ENCODE assay signal across 9 cellular contexts in the genomic region with DNA sequence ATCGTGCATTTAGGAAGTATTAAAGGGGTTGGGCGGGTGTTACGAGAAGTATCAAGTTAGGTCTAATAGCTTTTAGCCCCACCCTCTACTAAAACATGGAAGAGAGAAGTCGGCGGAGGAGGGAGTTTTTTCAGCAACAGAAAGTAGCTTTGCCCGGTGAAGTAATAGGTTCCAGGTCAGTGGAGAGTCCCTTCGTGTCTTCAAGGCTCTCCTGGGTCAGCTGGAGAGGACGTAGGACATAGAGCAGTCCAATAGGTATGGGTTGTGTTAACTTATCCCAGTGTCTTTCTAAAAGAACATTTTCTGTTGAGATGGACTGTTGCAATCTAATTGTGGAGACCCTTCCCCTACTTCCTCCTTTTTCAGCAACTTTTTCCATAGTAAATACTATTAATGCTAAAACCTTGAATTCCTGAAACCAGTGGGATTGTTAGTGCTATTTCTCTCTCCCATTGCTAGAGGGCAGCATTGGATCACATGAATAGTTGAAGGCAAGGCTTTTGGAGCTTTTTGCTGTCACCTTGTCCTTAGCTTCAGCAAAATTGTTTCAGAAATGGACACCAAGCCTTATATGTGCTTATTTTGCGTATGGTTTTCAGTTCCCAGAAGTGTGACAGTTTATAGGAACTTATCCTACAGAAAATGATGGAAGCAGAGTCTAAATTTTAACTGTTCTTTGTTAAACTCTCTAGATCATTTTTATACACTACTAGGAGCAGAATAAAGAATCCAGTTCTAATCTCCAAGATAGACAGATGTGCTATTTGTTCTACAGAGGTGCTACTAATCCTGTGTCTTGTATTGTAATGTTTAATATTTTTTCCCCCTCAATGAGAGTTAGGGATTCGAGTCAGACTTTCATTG.
DNase-seq lines count a peak whose midpoint lies in the region; ATAC-seq and TF ChIP-seq lines count a peak whose summit lies in the region.
"Had no signal": no experiment of that assay in that cellular context is flagged by ENCODE, and none has a peak within 500 bp of the region (broad histone marks: within the 10 kb centered on the region; RNA-seq: fewer than 3 reads in every experiment).

No MANE protein-coding gene starts in this region.

- ATAC-seq in SK-N-SH treated with all-trans-retinoic acid at 6 μM for 48 hours (peak; percentile 89), GM18867 (IDR thresholded peaks at IDR 0.05; ENCODE audit: unreplicated experiment) (no peak)

- H3K9ac ChIP-seq in Loucy (ENCODE audit: low read depth, low read length, poor library complexity, severe bottlenecking): no peak overlapping the region
- H3K9ac ChIP-seq: BLaER1 treated with 17β-estradiol and CSF1 and Interleukin-3, amounts not matched to agents 10 nM and 100 nM had no signal

- peaks cover 35% of the 10 kb centered on the region; the same call in 1 of the 2 replicates for H3K36me3 ChIP-seq in Loucy (ENCODE audit: insufficient read depth, low read length)

- H3K9me2 ChIP-seq in Loucy (replicated peaks; ENCODE audit: low read depth, low read length): no peaks in the 10 kb centered on the region

- no peak overlapping the region for H2AFZ ChIP-seq in Loucy (ENCODE audit: low read length)

- peak; percentile 36 for DNase-seq in NCI-H1436 (lab: John Stamatoyannopoulos, UW)
- DNase-seq in NCI-H1436 treated with DMSO at 0.1 percent for 48 hours (lab: John Stamatoyannopoulos, UW): no peak
- DNase-seq in foreskin fibroblast: peak; percentile 11 to 61
- DNase-seq in retinal pigment epithelial cell (ENCODE audit: low read depth): no peak
- no peak for DNase-seq in cortex of kidney (lab: John Stamatoyannopoulos, UW)

- TF ChIP-seq CTCF in Loucy (conservative IDR thresholded peaks at IDR 0.05; ENCODE audit: low read length) (peak; percentile 83), foreskin fibroblast (IDR thresholded peaks at IDR 0.05; ENCODE audit: low read depth, low read length) (peak; percentile 78), retinal pigment epithelial cell (conservative IDR thresholded peaks at IDR 0.05; ENCODE audit: low read depth, low read length) (peak; percentile 88)

- no peaks in the 10 kb centered on the region for H3K4me1 ChIP-seq in Loucy (ENCODE audit: insufficient read depth, low read length, poor library complexity, severe bottlenecking)
- H3K4me1 ChIP-seq: BLaER1 treated with 17β-estradiol and CSF1 and Interleukin-3, amounts not matched to agents 10 nM and 100 nM had no signal

- H4K20me1 ChIP-seq in Loucy (ENCODE audit: insufficient read depth, low read length, poor library complexity, severe bottlenecking): no peaks in the 10 kb centered on the region

- H3K4me3 ChIP-seq in Loucy (ENCODE audit: low read length, poor library complexity, severe bottlenecking) (no peak overlapping the region), foreskin fibroblast (ENCODE audit: low read depth in 1 of 2, low read length in 2 of 2) (no peak overlapping the region), retinal pigment epithelial cell (ENCODE audit: low read length) (no peak overlapping the region)
- H3K4me3 ChIP-seq: BLaER1 treated with 17β-estradiol and CSF1 and Interleukin-3, amounts not matched to agents 10 nM and 100 nM had no signal

- no peaks in the 10 kb centered on the region for H3K79me2 ChIP-seq in Loucy (ENCODE audit: insufficient read depth, low read length)

- H3F3A ChIP-seq in Loucy (ENCODE audit: low read depth): no peaks in the 10 kb centered on the region

- no peaks in the 10 kb centered on the region for H3K9me3 ChIP-seq in Loucy (ENCODE audit: insufficient read depth, low read depth, low read length)

- no peak overlapping the region for H3K4me2 ChIP-seq in Loucy (ENCODE audit: low read depth, low read length, poor library complexity, severe bottlenecking)
- H3K4me2 ChIP-seq: BLaER1 treated with 17β-estradiol and CSF1 and Interleukin-3, amounts not matched to agents 10 nM and 100 nM had no signal

- H3K27me3 ChIP-seq in Loucy (ENCODE audit: insufficient read depth, low read length, poor library complexity, severe bottlenecking): no peaks in the 10 kb centered on the region
- H3K27me3 ChIP-seq: BLaER1 treated with 17β-estradiol and CSF1 and Interleukin-3, amounts not matched to agents 10 nM and 100 nM had no signal

TF ChIP-seq in SK-N-SH treated with all-trans-retinoic acid at 6 μM for 48 hours, 23 proteins besides CTCF, POLR2A, EP300 and RAD21 (continues in another document):
- TF ChIP-seq OSR1 (CRISPR knock-in tag; IDR thresholded peaks at IDR 0.05) (no peak), BACH2 (CRISPR knock-in tag; IDR thresholded peaks at IDR 0.05; ENCODE audit: borderline replicate concordance) (no peak), ZC3H10 (CRISPR knock-in tag; IDR thresholded peaks at IDR 0.05) (no peak), ZNF565 (CRISPR knock-in tag; conservative IDR thresholded peaks at IDR 0.05; ENCODE audit: low read depth) (no peak), ZNF8 (CRISPR knock-in tag; IDR thresholded peaks at IDR 0.05) (no peak), ZFP30 (CRISPR knock-in tag; IDR thresholded peaks at IDR 0.05) (no peak)
- TF ChIP-seq, protein P1, sequence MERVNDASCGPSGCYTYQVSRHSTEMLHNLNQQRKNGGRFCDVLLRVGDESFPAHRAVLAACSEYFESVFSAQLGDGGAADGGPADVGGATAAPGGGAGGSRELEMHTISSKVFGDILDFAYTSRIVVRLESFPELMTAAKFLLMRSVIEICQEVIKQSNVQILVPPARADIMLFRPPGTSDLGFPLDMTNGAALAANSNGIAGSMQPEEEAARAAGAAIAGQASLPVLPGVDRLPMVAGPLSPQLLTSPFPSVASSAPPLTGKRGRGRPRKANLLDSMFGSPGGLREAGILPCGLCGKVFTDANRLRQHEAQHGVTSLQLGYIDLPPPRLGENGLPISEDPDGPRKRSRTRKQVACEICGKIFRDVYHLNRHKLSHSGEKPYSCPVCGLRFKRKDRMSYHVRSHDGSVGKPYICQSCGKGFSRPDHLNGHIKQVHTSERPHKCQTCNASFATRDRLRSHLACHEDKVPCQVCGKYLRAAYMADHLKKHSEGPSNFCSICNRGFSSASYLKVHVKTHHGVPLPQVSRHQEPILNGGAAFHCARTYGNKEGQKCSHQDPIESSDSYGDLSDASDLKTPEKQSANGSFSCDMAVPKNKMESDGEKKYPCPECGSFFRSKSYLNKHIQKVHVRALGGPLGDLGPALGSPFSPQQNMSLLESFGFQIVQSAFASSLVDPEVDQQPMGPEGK (CRISPR knock-in tag; IDR thresholded peaks at IDR 0.05; ENCODE audit: borderline replicate concordance): no peak
- TF ChIP-seq, protein P2, sequence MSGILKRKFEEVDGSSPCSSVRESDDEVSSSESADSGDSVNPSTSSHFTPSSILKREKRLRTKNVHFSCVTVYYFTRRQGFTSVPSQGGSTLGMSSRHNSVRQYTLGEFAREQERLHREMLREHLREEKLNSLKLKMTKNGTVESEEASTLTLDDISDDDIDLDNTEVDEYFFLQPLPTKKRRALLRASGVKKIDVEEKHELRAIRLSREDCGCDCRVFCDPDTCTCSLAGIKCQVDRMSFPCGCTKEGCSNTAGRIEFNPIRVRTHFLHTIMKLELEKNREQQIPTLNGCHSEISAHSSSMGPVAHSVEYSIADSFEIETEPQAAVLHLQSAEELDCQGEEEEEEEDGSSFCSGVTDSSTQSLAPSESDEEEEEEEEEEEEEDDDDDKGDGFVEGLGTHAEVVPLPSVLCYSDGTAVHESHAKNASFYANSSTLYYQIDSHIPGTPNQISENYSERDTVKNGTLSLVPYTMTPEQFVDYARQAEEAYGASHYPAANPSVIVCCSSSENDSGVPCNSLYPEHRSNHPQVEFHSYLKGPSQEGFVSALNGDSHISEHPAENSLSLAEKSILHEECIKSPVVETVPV (CRISPR knock-in tag; IDR thresholded peaks at IDR 0.05): no peak
- TF ChIP-seq, protein P3, sequence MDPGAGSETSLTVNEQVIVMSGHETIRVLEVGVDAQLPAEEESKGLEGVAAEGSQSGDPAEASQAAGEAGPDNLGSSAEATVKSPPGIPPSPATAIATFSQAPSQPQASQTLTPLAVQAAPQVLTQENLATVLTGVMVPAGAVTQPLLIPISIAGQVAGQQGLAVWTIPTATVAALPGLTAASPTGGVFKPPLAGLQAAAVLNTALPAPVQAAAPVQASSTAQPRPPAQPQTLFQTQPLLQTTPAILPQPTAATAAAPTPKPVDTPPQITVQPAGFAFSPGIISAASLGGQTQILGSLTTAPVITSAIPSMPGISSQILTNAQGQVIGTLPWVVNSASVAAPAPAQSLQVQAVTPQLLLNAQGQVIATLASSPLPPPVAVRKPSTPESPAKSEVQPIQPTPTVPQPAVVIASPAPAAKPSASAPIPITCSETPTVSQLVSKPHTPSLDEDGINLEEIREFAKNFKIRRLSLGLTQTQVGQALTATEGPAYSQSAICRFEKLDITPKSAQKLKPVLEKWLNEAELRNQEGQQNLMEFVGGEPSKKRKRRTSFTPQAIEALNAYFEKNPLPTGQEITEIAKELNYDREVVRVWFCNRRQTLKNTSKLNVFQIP (CRISPR knock-in tag; IDR thresholded peaks at IDR 0.05; ENCODE audit: borderline replicate concordance, low read depth): no peak
- TF ChIP-seq, protein P4, sequence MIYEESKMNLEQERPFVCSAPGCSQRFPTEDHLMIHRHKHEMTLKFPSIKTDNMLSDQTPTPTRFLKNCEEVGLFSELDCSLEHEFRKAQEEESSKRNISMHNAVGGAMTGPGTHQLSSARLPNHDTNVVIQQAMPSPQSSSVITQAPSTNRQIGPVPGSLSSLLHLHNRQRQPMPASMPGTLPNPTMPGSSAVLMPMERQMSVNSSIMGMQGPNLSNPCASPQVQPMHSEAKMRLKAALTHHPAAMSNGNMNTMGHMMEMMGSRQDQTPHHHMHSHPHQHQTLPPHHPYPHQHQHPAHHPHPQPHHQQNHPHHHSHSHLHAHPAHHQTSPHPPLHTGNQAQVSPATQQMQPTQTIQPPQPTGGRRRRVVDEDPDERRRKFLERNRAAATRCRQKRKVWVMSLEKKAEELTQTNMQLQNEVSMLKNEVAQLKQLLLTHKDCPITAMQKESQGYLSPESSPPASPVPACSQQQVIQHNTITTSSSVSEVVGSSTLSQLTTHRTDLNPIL (CRISPR knock-in tag; IDR thresholded peaks at IDR 0.05; ENCODE audit: low read depth): no peak

Comparison
In these comparisons a context has a peak if more than half of its experiments do, and no peak if none do; other contexts are left out.
1. DNase-seq: peak in NCI-H1436 (single experiment) and foreskin fibroblast (2 of 2); none in NCI-H1436 treated with DMSO at 0.1 percent for 48 hours (single experiment), retinal pigment epithelial cell (single experiment) and cortex of kidney (single experiment).
2. Peak in every context shown above with its lines, with median percentiles within 50 percentile points of each other: CTCF ChIP-seq.